20 cellular contexts compared by ENCODE assay signal in the genomic region with DNA sequence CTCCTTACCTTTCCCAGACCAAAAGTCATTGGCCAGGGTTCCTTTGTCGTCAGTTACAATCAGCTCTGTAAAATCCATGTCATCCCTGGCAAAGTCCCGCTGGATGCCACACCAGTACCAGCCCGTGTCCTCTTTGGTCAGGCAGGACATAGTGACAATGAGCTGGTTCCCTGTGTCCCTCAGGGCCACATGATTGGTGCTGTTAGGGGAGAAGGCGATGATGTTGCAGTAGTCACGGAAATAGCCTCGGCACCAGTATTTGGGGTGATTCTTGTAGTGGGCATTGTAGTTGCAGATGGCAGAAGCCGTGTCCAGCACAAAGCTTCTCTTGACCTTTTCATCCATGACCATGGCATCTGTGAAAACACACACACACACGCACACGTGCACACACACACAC. TPM values are rescaled to one million over a fixed set of nuclear protein-coding genes. Genes with fewer than 3 reads are reported as not detected.
"Had no signal": no experiment of that assay in that cellular context is flagged by ENCODE, and none has a peak within 500 bp of the region (broad histone marks: within the 10 kb centered on the region; RNA-seq: fewer than 3 reads in every experiment).

No MANE protein-coding gene starts in this region.

- H3K27me3 ChIP-seq: gastroesophageal sphincter, left lung, right atrium auricular region, tibial artery had no signal

- H3K9me3 Mint-ChIP-seq: activated B cell treated with CpG ODN at 0.5 μM for 24 hours; brain; central memory CD8-positive, alpha-beta T cell; memory B cell; natural killer cell treated with Interleukin-12 subunit alpha and Interleukin-12 subunit beta and Interleukin-15 and Interleukin-18, amount 100 ng/mL, for 72 hours; T-helper 2 cell treated with Interferon-gamma antibody and Interleukin-4, amounts not matched to agents 5 μg/mL and 100 μg/mL, for 36 hours had no signal

- DNase-seq: activated B cell treated with CpG ODN at 0.5 μM for 24 hours; activated CD4-positive, alpha-beta T cell treated with anti-CD3 and anti-CD28 coated beads, Interleukin-2, amount 10 ng/mL, durations not matched to agents 24 days and 14 days; activated CD8-positive, alpha-beta memory T cell treated with anti-CD3 and anti-CD28 coated beads for 24 hours; activated gamma-delta T cell treated with Interleukin-2 at 50 U/mL for 16 hours; cortex of kidney; effector memory CD4-positive, alpha-beta T cell; islet precursor cell; left lung; small intestine; tibial artery had no signal

- H3K4me1 ChIP-seq: gastroesophageal sphincter, tibial artery had no signal

- H3K27ac Mint-ChIP-seq: activated CD4-positive, alpha-beta T cell treated with anti-CD3 and anti-CD28 coated beads, Interleukin-2, amount 10 ng/mL, durations not matched to agents 24 days and 14 days; activated naive CD8-positive, alpha-beta T cell; brain; memory B cell; natural killer cell treated with Interleukin-12 subunit alpha and Interleukin-12 subunit beta and Interleukin-15 and Interleukin-18, amount 100 ng/mL, for 72 hours; progenitor cell of endocrine pancreas; T-helper 2 cell treated with Interferon-gamma antibody and Interleukin-4, amounts not matched to agents 5 μg/mL and 100 μg/mL, for 36 hours had no signal

- ATAC-seq: gastroesophageal sphincter had no signal

- H3K36me3 Mint-ChIP-seq: activated naive CD8-positive, alpha-beta T cell; brain; memory B cell; natural killer cell treated with Interleukin-12 subunit alpha and Interleukin-12 subunit beta and Interleukin-15 and Interleukin-18, amount 100 ng/mL, for 72 hours had no signal

- H3K4me3 ChIP-seq: gastroesophageal sphincter, right atrium auricular region, tibial artery had no signal

- H3K36me3 ChIP-seq: gastroesophageal sphincter, left lung, right atrium auricular region, tibial artery had no signal

- H3K4me1 Mint-ChIP-seq: activated CD4-positive, alpha-beta T cell treated with anti-CD3 and anti-CD28 coated beads, Interleukin-2, amount 10 ng/mL, durations not matched to agents 24 days and 14 days; brain had no signal

- H3K27me3 Mint-ChIP-seq: activated B cell treated with CpG ODN at 0.5 μM for 24 hours; activated naive CD8-positive, alpha-beta T cell; central memory CD8-positive, alpha-beta T cell; memory B cell; natural killer cell treated with Interleukin-12 subunit alpha and Interleukin-12 subunit beta and Interleukin-15 and Interleukin-18, amount 100 ng/mL, for 72 hours had no signal

- H3K27ac ChIP-seq: tibial artery had no signal

- H3K4me3 Mint-ChIP-seq: activated B cell treated with CpG ODN at 0.5 μM for 24 hours; activated CD4-positive, alpha-beta T cell treated with anti-CD3 and anti-CD28 coated beads, Interleukin-2, amount 10 ng/mL, durations not matched to agents 24 days and 14 days; activated naive CD8-positive, alpha-beta T cell; brain; central memory CD8-positive, alpha-beta T cell; memory B cell; natural killer cell treated with Interleukin-12 subunit alpha and Interleukin-12 subunit beta and Interleukin-15 and Interleukin-18, amount 100 ng/mL, for 72 hours; T-helper 2 cell treated with Interferon-gamma antibody and Interleukin-4, amounts not matched to agents 5 μg/mL and 100 μg/mL, for 36 hours had no signal

- H3K9me3 ChIP-seq: gastroesophageal sphincter, left lung, right atrium auricular region, tibial artery had no signal

RNA-seq across cellular contexts. Expression of gene ADORA3, which starts 14.8 kb away (rescaled TPM):
- total RNA-seq: activated B cell treated with CpG ODN at 0.5 μM for 24 hours; activated CD4-positive, alpha-beta T cell treated with anti-CD3 and anti-CD28 coated beads, Interleukin-2, amount 10 ng/mL, durations not matched to agents 24 days and 14 days; fibroblast of lung; natural killer cell treated with Interleukin-12 subunit alpha and Interleukin-12 subunit beta and Interleukin-15 and Interleukin-18, amount 100 ng/mL, for 72 hours; progenitor cell of endocrine pancreas had no signal
- polyA plus RNA-seq: fibroblast of lung had no signal

RNA-seq across cellular contexts. Expression of gene TMIGD3, which starts 14.8 kb away (rescaled TPM):
- total RNA-seq: activated B cell treated with CpG ODN at 0.5 μM for 24 hours; activated CD4-positive, alpha-beta T cell treated with anti-CD3 and anti-CD28 coated beads, Interleukin-2, amount 10 ng/mL, durations not matched to agents 24 days and 14 days; fibroblast of lung; natural killer cell treated with Interleukin-12 subunit alpha and Interleukin-12 subunit beta and Interleukin-15 and Interleukin-18, amount 100 ng/mL, for 72 hours; progenitor cell of endocrine pancreas had no signal
- polyA plus RNA-seq: fibroblast of lung had no signal
